Comparison of ENCODE assay signal across 15 cellular contexts in genomic region chr10:97921581-97922377, GRCh38.
A peak's percentile ranks its signal among the peaks of the same experiment; 100 is the strongest.
DNase-seq lines count a peak whose midpoint lies in the region; ATAC-seq and TF ChIP-seq lines count a peak whose summit lies in the region.
"Had no signal": no experiment of that assay in that cellular context is flagged by ENCODE, and none has a peak within 500 bp of the region (broad histone marks: within the 10 kb centered on the region; RNA-seq: fewer than 3 reads in every experiment).

No MANE protein-coding gene starts in this region.

- H3K27ac ChIP-seq in HCT116 (ENCODE audit: low read depth, low read length) (no peak overlapping the region), Panc1 (ENCODE audit: low read length) (no peak overlapping the region)
- H3K27ac ChIP-seq: thoracic aorta had no signal

- POLR2A ChIA-PET in HCT116 (lab: Charles Lee): no interaction called here
- POLR2A ChIA-PET in Panc1 (lab: Charles Lee): no interaction called here

- no peaks in the 10 kb centered on the region for H3K79me2 ChIP-seq in HCT116 (ENCODE audit: insufficient read depth, low read length)

- TF ChIP-seq CTCF in HCT116 (IDR thresholded peaks at IDR 0.05 in 2 of 3, conservative IDR thresholded peaks at IDR 0.05 in 1 of 3; ENCODE audit: borderline replicate concordance in 1 of 3, insufficient read depth in 1 of 3, low read depth in 2 of 3, low read length in 2 of 3): no peak
- TF ChIP-seq CTCF in Panc1 (IDR thresholded peaks at IDR 0.05): no peak
- no peak for TF ChIP-seq CTCF in foreskin fibroblast (IDR thresholded peaks at IDR 0.05; ENCODE audit: low read depth, low read length)

- ATAC-seq in HCT116: peak; percentile 52
- peak; percentile 57; the same call in 1 of the 2 replicates for ATAC-seq in Panc1
- no peak for ATAC-seq in HG02763 (IDR thresholded peaks at IDR 0.05; ENCODE audit: unreplicated experiment)
- no peak for ATAC-seq in esophagus mucosa

- H3K9me2 ChIP-seq in HCT116 (ENCODE audit: insufficient read depth): no peaks in the 10 kb centered on the region

- in situ Hi-C loops in Panc1 (cut with HindIII; ENCODE audit: low pct_unique_long_range_greater_than_20kb, low sequenced_read_pairs): no loop called here

- H3K27me3 ChIP-seq in HCT116 (ENCODE audit: insufficient read depth, low read length): peaks cover 23% of the 10 kb centered on the region; the same call in 1 of the 2 replicates
- peaks cover 22% of the 10 kb centered on the region for H3K27me3 ChIP-seq in Panc1 (ENCODE audit: control insufficient read depth, insufficient read depth, low read length)

- H3K4me2 ChIP-seq in HCT116 (ENCODE audit: low read length): peak overlapping the region; percentile 3; the same call in 1 of the 2 replicates

- no peaks in the 10 kb centered on the region for H3K36me3 ChIP-seq in HCT116 (ENCODE audit: control insufficient read depth in 1 of 2, insufficient read depth in 2 of 2, low read length in 2 of 2)
- no peaks in the 10 kb centered on the region for H3K36me3 ChIP-seq in Panc1 (ENCODE audit: control insufficient read depth, insufficient read depth, low read length)
- H3K36me3 ChIP-seq: thoracic aorta had no signal

- TF ChIP-seq POLR2A in HCT116 (IDR thresholded peaks at IDR 0.05; ENCODE audit: borderline replicate concordance, extremely low read depth, insufficient read depth, insufficient read length): no peak

- H3K4me3 ChIP-seq in HCT116 (replicated peaks in 1 of 2; ENCODE audit: low read depth in 1 of 2, low read length in 2 of 2) (no peak overlapping the region), Panc1 (ENCODE audit: low read depth in 2 of 2, low read length in 2 of 2) (no peak overlapping the region), foreskin fibroblast (ENCODE audit: low read depth in 1 of 2, low read length in 2 of 2) (no peak overlapping the region)
- H3K4me3 ChIP-seq: lung, thoracic aorta had no signal

- H3K4me1 ChIP-seq in HCT116 (ENCODE audit: control insufficient read depth in 1 of 2, insufficient read depth in 2 of 2, low read length in 2 of 2) (peaks cover 4 to 14% of the 10 kb centered on the region in 2 experiments; a peak in 3 of 4 replicates), Panc1 (ENCODE audit: control insufficient read depth, insufficient read depth, low read length) (no peaks in the 10 kb centered on the region)

- RAD21 ChIA-PET in HCT116 (lab: Charles Lee; ENCODE audit: low non-redundant PET in 1 of 2, low total read pairs in 2 of 2, uncharacterized antibody in 2 of 2, unreplicated experiment in 2 of 2): no interaction called here

- CTCF ChIA-PET in HCT116 (lab: Charles Lee) (no interaction called here), Panc1 (lab: Charles Lee) (no interaction called here)

- TF ChIP-seq RAD21 in HCT116 (IDR thresholded peaks at IDR 0.05; ENCODE audit: low read depth): no peak

- no peak for DNase-seq in HCT116 (ENCODE audit: low read depth, low spot score)
- no peak for DNase-seq in Panc1 (ENCODE audit: low read depth, low spot score)
- peak; percentile 14 to 25 for DNase-seq in foreskin fibroblast
- peak; percentile 53 for DNase-seq in renal cortical epithelial cell (ENCODE audit: low read depth)
- DNase-seq in DMS53 (lab: John Stamatoyannopoulos, UW): no peak
- DNase-seq: activated CD4-positive, CD25-positive, alpha-beta regulatory T cell; activated naive CD4-positive, alpha-beta T cell treated with anti-CD3 and anti-CD28 coated beads for 36 hours; Karpas-422; NCI-H1930; RPMI8226; T-helper 1 cell had no signal

- intact Hi-C loops in HCT116 (cut with micrococcal nuclease): no loop called here
- intact Hi-C loops in Panc1 (cut with micrococcal nuclease; ENCODE audit: unreplicated experiment): no loop called here

- H2AFZ ChIP-seq in HCT116 (ENCODE audit: low read depth, low read length, poor library complexity, severe bottlenecking): no peak overlapping the region

- H4K20me1 ChIP-seq in HCT116 (ENCODE audit: insufficient read depth): no peaks in the 10 kb centered on the region

- BruUV-seq in HCT116 (replicated peaks; lab: Mats Ljungman, UMichigan) (no TSS peak), Panc1 (replicated peaks; lab: Mats Ljungman, UMichigan) (no TSS peak)

- no peak overlapping the region for H3K9ac ChIP-seq in HCT116 (ENCODE audit: low read length)

- no peaks in the 10 kb centered on the region for H3K9me3 ChIP-seq in HCT116 (ENCODE audit: control insufficient read depth in 1 of 2, insufficient read depth in 1 of 2, low read depth in 1 of 2, low read length in 2 of 2)
- no peaks in the 10 kb centered on the region for H3K9me3 ChIP-seq in Panc1 (ENCODE audit: control insufficient read depth, insufficient read depth, low read depth, low read length)
- H3K9me3 ChIP-seq: thoracic aorta had no signal

TF ChIP-seq in HCT116, 20 proteins besides CTCF, POLR2A, EP300 and RAD21:
- TF ChIP-seq EGR1 (IDR thresholded peaks at IDR 0.05; ENCODE audit: low read depth): peak; percentile 41; the same call in 1 of the 2 replicates
- TF ChIP-seq YY1 (IDR thresholded peaks at IDR 0.05; ENCODE audit: extremely low read depth, insufficient replicate concordance, low read depth, low read length): no peak

Comparison
In these comparisons a context has a peak if more than half of its experiments do, and no peak if none do; other contexts are left out.
1. ATAC-seq: peak in HCT116 (single experiment) and Panc1 (single experiment); none in HG02763 (single experiment) and esophagus mucosa (single experiment).
2. DNase-seq: peak in foreskin fibroblast (2 of 2) and renal cortical epithelial cell (single experiment); none in HCT116 (single experiment), Panc1 (single experiment) and DMS53 (single experiment).